2 cellular contexts compared by ENCODE assay signal in the genomic region with DNA sequence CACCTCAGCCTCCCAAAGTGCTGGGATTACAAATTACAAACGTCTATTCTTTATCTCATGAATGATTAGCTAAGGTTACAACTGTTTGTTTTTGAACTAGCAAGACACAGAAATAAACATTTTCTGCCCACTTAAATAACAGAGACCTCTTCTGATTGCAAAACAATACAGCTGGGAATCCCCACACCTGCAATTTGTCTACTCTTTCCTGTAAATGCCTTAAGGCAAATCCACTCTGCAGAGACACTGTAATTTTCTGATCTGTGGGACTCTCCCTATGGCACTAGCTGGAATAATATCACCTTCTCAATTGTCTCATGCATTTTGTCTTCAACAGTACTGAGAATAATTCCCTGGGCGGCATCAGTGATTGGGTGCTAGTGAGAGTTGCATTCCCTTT.
TF ChIP-seq lines count a peak whose summit lies in the region.

No MANE protein-coding gene starts in this region.

TF ChIP-seq in SK-N-SH, 30 proteins besides CTCF, POLR2A, EP300 and RAD21 (continued from another document):
- TF ChIP-seq EZH2phosphoT487 (IDR thresholded peaks at IDR 0.05; ENCODE audit: borderline replicate concordance, low read depth) (no peak), USF2 (IDR thresholded peaks at IDR 0.05; ENCODE audit: borderline replicate concordance, low read depth, low read length) (no peak), SIN3A (IDR thresholded peaks at IDR 0.05; ENCODE audit: borderline replicate concordance, low read depth, low read length) (no peak), FOXJ3 (CRISPR knock-in tag; IDR thresholded peaks at IDR 0.05) (no peak), MXI1 (IDR thresholded peaks at IDR 0.05; ENCODE audit: low read depth, low read length) (no peak)
- TF ChIP-seq, protein P1, sequence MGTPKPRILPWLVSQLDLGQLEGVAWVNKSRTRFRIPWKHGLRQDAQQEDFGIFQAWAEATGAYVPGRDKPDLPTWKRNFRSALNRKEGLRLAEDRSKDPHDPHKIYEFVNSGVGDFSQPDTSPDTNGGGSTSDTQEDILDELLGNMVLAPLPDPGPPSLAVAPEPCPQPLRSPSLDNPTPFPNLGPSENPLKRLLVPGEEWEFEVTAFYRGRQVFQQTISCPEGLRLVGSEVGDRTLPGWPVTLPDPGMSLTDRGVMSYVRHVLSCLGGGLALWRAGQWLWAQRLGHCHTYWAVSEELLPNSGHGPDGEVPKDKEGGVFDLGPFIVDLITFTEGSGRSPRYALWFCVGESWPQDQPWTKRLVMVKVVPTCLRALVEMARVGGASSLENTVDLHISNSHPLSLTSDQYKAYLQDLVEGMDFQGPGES (IDR thresholded peaks at IDR 0.05; ENCODE audit: low read depth, low read length): no peak
- TF ChIP-seq, protein P2, sequence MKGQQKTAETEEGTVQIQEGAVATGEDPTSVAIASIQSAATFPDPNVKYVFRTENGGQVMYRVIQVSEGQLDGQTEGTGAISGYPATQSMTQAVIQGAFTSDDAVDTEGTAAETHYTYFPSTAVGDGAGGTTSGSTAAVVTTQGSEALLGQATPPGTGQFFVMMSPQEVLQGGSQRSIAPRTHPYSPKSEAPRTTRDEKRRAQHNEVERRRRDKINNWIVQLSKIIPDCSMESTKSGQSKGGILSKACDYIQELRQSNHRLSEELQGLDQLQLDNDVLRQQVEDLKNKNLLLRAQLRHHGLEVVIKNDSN (IDR thresholded peaks at IDR 0.05; ENCODE audit: borderline replicate concordance, low read depth): no peak

TF ChIP-seq in SK-N-SH treated with all-trans-retinoic acid at 6 μM for 48 hours, 23 proteins besides CTCF, POLR2A, EP300 and RAD21 (continued from another document):
- no peak for TF ChIP-seq TSHZ2 (CRISPR knock-in tag; IDR thresholded peaks at IDR 0.05)
- TF ChIP-seq POU6F1 (CRISPR knock-in tag; IDR thresholded peaks at IDR 0.05; ENCODE audit: borderline replicate concordance, low read depth): no peak
- no peak for TF ChIP-seq CSDC2 (CRISPR knock-in tag; IDR thresholded peaks at IDR 0.05)
TF ChIP-seq in SK-N-SH treated with all-trans-retinoic acid at 6 μM for 48 hours: peak in this region for 0.
